ENCODE assay signal across 14 cellular contexts in genomic region chr18:61948196-61948800, GRCh38. TPM values are rescaled to one million over a fixed set of nuclear protein-coding genes. Genes with fewer than 3 reads are reported as not detected.
DNase-seq lines count a peak whose midpoint lies in the region; ATAC-seq and TF ChIP-seq lines count a peak whose summit lies in the region.
"Had no signal": no experiment of that assay in that cellular context is flagged by ENCODE, and none has a peak within 500 bp of the region (broad histone marks: within the 10 kb centered on the region; RNA-seq: fewer than 3 reads in every experiment).

No MANE protein-coding gene starts in this region.

- H3K27me3 ChIP-seq in HAP-1 (ENCODE audit: low read depth): no peaks in the 10 kb centered on the region
- H3K27me3 ChIP-seq in osteoblast (ENCODE audit: insufficient read depth, low read length): no peaks in the 10 kb centered on the region
- H3K27me3 ChIP-seq: gastrocnemius medialis had no signal

- H3K4me3 ChIP-seq in HAP-1: no peak overlapping the region
- H3K4me3 ChIP-seq in astrocyte of the spinal cord (ENCODE audit: low read depth, low read length): no peak overlapping the region
- H3K4me3 ChIP-seq in osteoblast (ENCODE audit: insufficient read depth, low read length): no peak overlapping the region
- H3K4me3 ChIP-seq: gastrocnemius medialis had no signal

- H3K9me3 ChIP-seq in HAP-1 (no peaks in the 10 kb centered on the region), osteoblast (ENCODE audit: low read depth, low read length) (no peaks in the 10 kb centered on the region)
- H3K9me3 ChIP-seq: gastrocnemius medialis had no signal

- H2AFZ ChIP-seq in osteoblast (ENCODE audit: low read length): peak overlapping the region; percentile 62

- peak overlapping the region; percentile 7 for H3K27ac ChIP-seq in osteoblast (ENCODE audit: low read depth, low read length)
- H3K27ac ChIP-seq: gastrocnemius medialis had no signal

- no peak for TF ChIP-seq CTCF in astrocyte of the spinal cord (IDR thresholded peaks at IDR 0.05; ENCODE audit: low read depth, low read length)
- no peak for TF ChIP-seq CTCF in osteoblast (IDR thresholded peaks at IDR 0.05; ENCODE audit: extremely low read depth, low read depth, low read length)

- in situ Hi-C loops in HAP-1 (cut with MboI; ENCODE audit: low sequenced_read_pairs): no loop called here
- in situ Hi-C loops in astrocyte of the spinal cord (cut with HindIII; ENCODE audit: low sequenced_read_pairs): no loop called here

- no peaks in the 10 kb centered on the region for H4K20me1 ChIP-seq in osteoblast (ENCODE audit: insufficient read depth, low read length)

- no peaks in the 10 kb centered on the region for H3K79me2 ChIP-seq in osteoblast (ENCODE audit: insufficient read depth, low read length)

- no peaks in the 10 kb centered on the region for H3K36me3 ChIP-seq in HAP-1 (replicated peaks)
- H3K36me3 ChIP-seq in osteoblast (ENCODE audit: insufficient read depth, low read length): no peaks in the 10 kb centered on the region
- H3K36me3 ChIP-seq: gastrocnemius medialis had no signal

- ATAC-seq in HG03520 (IDR thresholded peaks at IDR 0.05; ENCODE audit: unreplicated experiment): no peak
- ATAC-seq: gastrocnemius medialis, WTC11 had no signal

- DNase-seq in HAP-1 (ENCODE audit: low spot score in 2 of 2) (peak; percentile 22 to 39), astrocyte of the spinal cord (ENCODE audit: low read depth, low spot score) (peak; percentile 54), glomerular visceral epithelial cell (ENCODE audit: extremely low spot score) (peak; percentile 25), osteoblast (ENCODE audit: insufficient read length, low spot score, missing footprints) (no peak), NCI-H2196 treated with DMSO at 0.1 percent for 48 hours (lab: John Stamatoyannopoulos, UW; ENCODE audit: unreplicated experiment) (no peak)
- no peak for DNase-seq in stimulated activated CD4-positive, alpha-beta T cell treated with anti-CD3 and anti-CD28 coated beads, Interleukin-2, amount 100 ng/mL, for 48 hours
- DNase-seq: activated CD8-positive, alpha-beta memory T cell treated with anti-CD3 and anti-CD28 coated beads, Interleukin-2, amount 50 U/mL, for 48 hours; activated naive CD8-positive, alpha-beta T cell treated with anti-CD3 and anti-CD28 coated beads for 36 hours; gastrocnemius medialis; kidney; NCI-H1092 treated with DMSO at 0.1 percent for 48 hours; NCI-H345 had no signal

- H3K4me1 ChIP-seq in HAP-1: peaks cover 21% of the 10 kb centered on the region
- peaks cover 34% of the 10 kb centered on the region for H3K4me1 ChIP-seq in osteoblast (ENCODE audit: insufficient read depth, low read length)
- H3K4me1 ChIP-seq: gastrocnemius medialis had no signal

- peak overlapping the region; percentile 5 for H3K4me2 ChIP-seq in osteoblast (ENCODE audit: insufficient read depth, low read length)

RNA-seq across cellular contexts. Expression of gene RNF152, which starts 55.5 kb away (rescaled TPM):
- total RNA-seq in osteoblast: 3.3 and 5.0 TPM in 2 replicates

Comparison
In these comparisons a context has a peak if more than half of its experiments do, and no peak if none do; other contexts are left out.
1. DNase-seq: peak in HAP-1 (2 of 2), astrocyte of the spinal cord (single experiment) and glomerular visceral epithelial cell (single experiment); none in osteoblast (single experiment), NCI-H2196 treated with DMSO at 0.1 percent for 48 hours (single experiment) and stimulated activated CD4-positive, alpha-beta T cell treated with anti-CD3 and anti-CD28 coated beads, Interleukin-2, amount 100 ng/mL, for 48 hours (0 of 2).